ENCODE assay signal across 27 cellular contexts in the genomic region with DNA sequence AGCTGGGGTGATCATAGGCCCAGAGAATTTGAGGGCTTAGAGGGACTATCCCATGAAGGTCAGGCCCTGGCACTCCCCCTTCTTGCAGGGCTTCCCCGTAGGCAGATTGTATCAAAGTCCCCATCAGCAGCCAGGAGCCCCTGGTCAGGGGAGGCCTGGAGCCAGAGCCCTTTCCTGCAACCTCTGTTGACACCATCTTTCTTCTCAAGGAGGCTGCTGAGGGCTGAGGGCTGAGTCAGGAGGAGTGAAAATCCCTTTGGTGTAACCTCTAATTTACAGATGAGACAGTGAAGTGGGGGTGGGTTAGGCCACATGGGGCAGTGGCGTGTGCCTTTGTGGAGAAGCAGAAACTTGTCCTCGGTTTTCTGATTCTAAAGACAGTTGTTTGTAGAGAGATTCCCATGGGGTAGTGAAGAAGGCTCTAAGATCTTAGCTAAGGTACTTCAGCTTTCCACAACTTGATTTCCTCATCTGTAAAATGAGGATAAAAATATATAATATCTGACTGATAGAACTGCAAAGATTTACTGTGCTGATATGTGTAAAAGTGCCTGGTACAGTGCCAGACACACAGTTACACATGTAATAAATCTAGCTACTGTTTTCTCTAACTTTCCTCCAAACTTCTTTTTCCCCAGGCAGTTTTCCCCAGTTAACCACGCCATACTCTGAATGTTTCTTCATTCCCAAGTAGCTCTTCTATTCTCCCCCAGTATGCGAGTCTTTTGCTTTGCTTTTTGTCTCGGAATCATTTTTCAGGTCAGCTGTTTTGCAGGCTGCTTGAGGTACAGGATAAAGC.
DNase-seq lines count a peak whose midpoint lies in the region; ATAC-seq and TF ChIP-seq lines count a peak whose summit lies in the region.
"Had no signal": no experiment of that assay in that cellular context is flagged by ENCODE, and none has a peak within 500 bp of the region (broad histone marks: within the 10 kb centered on the region; RNA-seq: fewer than 3 reads in every experiment).

No MANE protein-coding gene starts in this region.

- no peak overlapping the region for H3K27ac Mint-ChIP-seq in activated T-helper 17 cell treated with anti-CD3 and anti-CD28 coated beads, Interleukin-2, amount 50 U/mL, for 72 hours
- H3K27ac Mint-ChIP-seq: activated CD4-positive, alpha-beta T cell treated with anti-CD3 and anti-CD28 coated beads, Interleukin-2, amount 10 ng/mL, durations not matched to agents 7 days and 5 days; activated naive CD4-positive, alpha-beta T cell treated with anti-CD3 and anti-CD28 coated beads, Interleukin-2, amount 50 U/mL, for 24 hours; activated T-helper 1 cell treated with anti-CD3 and anti-CD28 coated beads, Interleukin-12 subunit alpha, Interleukin-12 subunit beta, Interleukin-2, Interleukin-4 antibody, amounts not matched to agents 30 ng/mL and 10 ng/mL and 1 ng/mL, durations not matched to agents 14 hours and 24 hours and 36 hours; CD8-positive, alpha-beta T cell; GM23338; T-cell had no signal

- no peak for TF ChIP-seq CTCF in HEK293 (tag by site-specific recombination; IDR thresholded peaks at IDR 0.05)

- no peak overlapping the region for H3K4me3 ChIP-seq in HEK293 (ENCODE audit: low read depth, low read length)
- H3K4me3 ChIP-seq in iPS-20b (ENCODE audit: low read length): no peak overlapping the region
- no peak overlapping the region for H3K4me3 ChIP-seq in subcutaneous abdominal adipose tissue (ENCODE audit: low read depth in 1 of 5, low read length in 5 of 5)
- H3K4me3 ChIP-seq: GM23338, MG63, mucosa of descending colon, prostate gland, suprapubic skin, vagina had no signal

- no peaks in the 10 kb centered on the region for H3K4me1 Mint-ChIP-seq in activated T-helper 17 cell treated with anti-CD3 and anti-CD28 coated beads, Interleukin-2, amount 50 U/mL, for 72 hours
- H3K4me1 Mint-ChIP-seq: activated CD4-positive, alpha-beta T cell treated with anti-CD3 and anti-CD28 coated beads, Interleukin-2, amount 10 ng/mL, durations not matched to agents 7 days and 5 days; activated naive CD4-positive, alpha-beta T cell treated with anti-CD3 and anti-CD28 coated beads, Interleukin-2, amount 50 U/mL, for 24 hours had no signal

- H3K36me3 ChIP-seq in HEK293 (ENCODE audit: control insufficient read depth in 2 of 2, insufficient read depth in 1 of 2, low read length in 2 of 2) (no peaks in the 10 kb centered on the region), iPS-20b (ENCODE audit: insufficient read depth, low read depth, low read length) (no peaks in the 10 kb centered on the region; the same call in 1 of the 2 replicates), subcutaneous abdominal adipose tissue (ENCODE audit: control insufficient read depth in 5 of 5, insufficient read depth in 5 of 5, low read length in 5 of 5) (peaks cover 4 to 56% (median 47%) of the 10 kb centered on the region in 5 donors)
- H3K36me3 ChIP-seq: MG63, prostate gland had no signal

- POLR2A ChIA-PET in HEK293 (lab: Yijun Ruan, JAX): no interaction called here

- H3K9ac ChIP-seq in iPS-20b (ENCODE audit: low read depth, low read length) (no peak overlapping the region; the same call in 1 of the 2 replicates), subcutaneous abdominal adipose tissue (ENCODE audit: low read length in 5 of 5) (no peak overlapping the region)

- peaks cover 22% of the 10 kb centered on the region for H3K27me3 Mint-ChIP-seq in activated T-helper 17 cell treated with anti-CD3 and anti-CD28 coated beads, Interleukin-2, amount 50 U/mL, for 72 hours
- H3K27me3 Mint-ChIP-seq: activated naive CD4-positive, alpha-beta T cell treated with anti-CD3 and anti-CD28 coated beads, Interleukin-2, amount 50 U/mL, for 24 hours had no signal

- DNase-seq in NCI-H2227 treated with DMSO at 0.1 percent for 48 hours (lab: John Stamatoyannopoulos, UW) (no peak), GF-D8 (lab: John Stamatoyannopoulos, UW) (no peak)
- DNase-seq: activated CD4-positive, alpha-beta T cell treated with anti-CD3 and anti-CD28 coated beads, Interleukin-2, amount 10 ng/mL, durations not matched to agents 7 days and 5 days; aorta; CD8-positive, alpha-beta T cell; DMS53; effector CD8-positive, alpha-beta T cell; erythroblast; foreskin keratinocyte; hippocampal formation; MG63; mucosa of descending colon; NCI-H1417 treated with DMSO at 0.1 percent for 48 hours; NCI-H526 treated with DMSO at 0.1 percent for 48 hours; T-cell had no signal

- H3K9me3 Mint-ChIP-seq in activated T-helper 17 cell treated with anti-CD3 and anti-CD28 coated beads, Interleukin-2, amount 50 U/mL, for 72 hours: no peaks in the 10 kb centered on the region
- H3K9me3 Mint-ChIP-seq: activated CD4-positive, alpha-beta T cell treated with anti-CD3 and anti-CD28 coated beads, Interleukin-2, amount 10 ng/mL, durations not matched to agents 7 days and 5 days; activated naive CD4-positive, alpha-beta T cell treated with anti-CD3 and anti-CD28 coated beads, Interleukin-2, amount 50 U/mL, for 24 hours; activated T-helper 1 cell treated with anti-CD3 and anti-CD28 coated beads, Interleukin-12 subunit alpha, Interleukin-12 subunit beta, Interleukin-2, Interleukin-4 antibody, amounts not matched to agents 30 ng/mL and 10 ng/mL and 1 ng/mL, durations not matched to agents 14 hours and 24 hours and 36 hours; CD8-positive, alpha-beta T cell; GM23338; neural crest cell; T-cell had no signal

- no peaks in the 10 kb centered on the region for H3K4me1 ChIP-seq in HEK293 (ENCODE audit: control insufficient read depth, insufficient read depth, low read length)
- H3K4me1 ChIP-seq in iPS-20b (ENCODE audit: insufficient read depth, low read length): peaks cover 21% of the 10 kb centered on the region
- peaks cover 0 to 21% (median 14%) of the 10 kb centered on the region in 5 donors for H3K4me1 ChIP-seq in subcutaneous abdominal adipose tissue (ENCODE audit: control insufficient read depth in 5 of 5, insufficient read depth in 5 of 5, low read length in 5 of 5)
- H3K4me1 ChIP-seq: foreskin keratinocyte, prostate gland, suprapubic skin, vagina had no signal

- no peaks in the 10 kb centered on the region for H3K36me3 Mint-ChIP-seq in activated T-helper 17 cell treated with anti-CD3 and anti-CD28 coated beads, Interleukin-2, amount 50 U/mL, for 72 hours (ENCODE audit: low read depth)
- H3K36me3 Mint-ChIP-seq: activated naive CD4-positive, alpha-beta T cell treated with anti-CD3 and anti-CD28 coated beads, Interleukin-2, amount 50 U/mL, for 24 hours; CD8-positive, alpha-beta T cell; T-cell had no signal

- H3K4me3 Mint-ChIP-seq in activated T-helper 17 cell treated with anti-CD3 and anti-CD28 coated beads, Interleukin-2, amount 50 U/mL, for 72 hours: no peak overlapping the region
- H3K4me3 Mint-ChIP-seq: activated CD4-positive, alpha-beta T cell treated with anti-CD3 and anti-CD28 coated beads, Interleukin-2, amount 10 ng/mL, durations not matched to agents 7 days and 5 days; activated naive CD4-positive, alpha-beta T cell treated with anti-CD3 and anti-CD28 coated beads, Interleukin-2, amount 50 U/mL, for 24 hours; activated T-helper 1 cell treated with anti-CD3 and anti-CD28 coated beads, Interleukin-12 subunit alpha, Interleukin-12 subunit beta, Interleukin-2, Interleukin-4 antibody, amounts not matched to agents 30 ng/mL and 10 ng/mL and 1 ng/mL, durations not matched to agents 14 hours and 24 hours and 36 hours; CD8-positive, alpha-beta T cell; GM23338; neural crest cell; T-cell had no signal

- H3K27ac ChIP-seq in HEK293 (ENCODE audit: extremely low read depth, low read depth, low read length) (no peak overlapping the region), iPS-20b (ENCODE audit: low read length) (peak overlapping the region; percentile 37), subcutaneous abdominal adipose tissue (ENCODE audit: low read depth, low read length) (peak overlapping the region; percentile 44)
- H3K27ac ChIP-seq: foreskin keratinocyte, prostate gland, suprapubic skin, vagina had no signal

- peak; percentile 23 for ATAC-seq in activated T-helper 17 cell treated with anti-CD3 and anti-CD28 coated beads, Interleukin-2, amount 50 U/mL, for 72 hours (replicated peaks)
- no peak for ATAC-seq in GM19035 (IDR thresholded peaks at IDR 0.05; ENCODE audit: unreplicated experiment)
- ATAC-seq: CD8-positive, alpha-beta T cell; foreskin keratinocyte; GM23338; mucosa of descending colon; T-cell had no signal

- H3K27me3 ChIP-seq in iPS-20b (ENCODE audit: insufficient read depth, low read length) (no peaks in the 10 kb centered on the region), subcutaneous abdominal adipose tissue (ENCODE audit: control insufficient read depth in 5 of 5, insufficient read depth in 4 of 5, low read length in 5 of 5) (no peaks in the 10 kb centered on the region)
- H3K27me3 ChIP-seq: foreskin keratinocyte, MG63, suprapubic skin, vagina had no signal

- H3K9me3 ChIP-seq in HEK293 (ENCODE audit: control insufficient read depth, insufficient read depth, low read depth, low read length): no peaks in the 10 kb centered on the region
- no peaks in the 10 kb centered on the region for H3K9me3 ChIP-seq in iPS-20b (ENCODE audit: insufficient read depth, low read depth, low read length)
- no peaks in the 10 kb centered on the region for H3K9me3 ChIP-seq in subcutaneous abdominal adipose tissue (ENCODE audit: control insufficient read depth in 5 of 5, low read length in 5 of 5)
- H3K9me3 ChIP-seq: MG63, mucosa of descending colon, prostate gland, suprapubic skin, vagina had no signal

- CTCF ChIA-PET in HEK293 (lab: Yijun Ruan, JAX): interaction anchor here (0.7 kb wide), 1 partner anchor 300 kb away, joined by 4 read pairs; no protein-coding TSS in a partner anchor

TF ChIP-seq in HEK293, 187 proteins besides CTCF, POLR2A, EP300 and RAD21:
- TF ChIP-seq HOXC10 (CRISPR knock-in tag; IDR thresholded peaks at IDR 0.05) (no peak), SP7 (tag by site-specific recombination; IDR thresholded peaks at IDR 0.05) (0 out of 2 replicates have a peak, but pooled peaks have one; percentile 13)
